ENCODE assay signal across 1 cellular context in genomic region chr19:6312018-6312417, GRCh38.
TF ChIP-seq lines count a peak whose summit lies in the region.

No MANE protein-coding gene starts in this region.

TF ChIP-seq in HepG2, 621 proteins besides CTCF, POLR2A, EP300 and RAD21:
- TF ChIP-seq STAG1 (CRISPR knock-in tag; IDR thresholded peaks at IDR 0.05) (peak; percentile 62), ZNF879 (CRISPR knock-in tag; IDR thresholded peaks at IDR 0.05) (no peak)
